In the genomic region with DNA sequence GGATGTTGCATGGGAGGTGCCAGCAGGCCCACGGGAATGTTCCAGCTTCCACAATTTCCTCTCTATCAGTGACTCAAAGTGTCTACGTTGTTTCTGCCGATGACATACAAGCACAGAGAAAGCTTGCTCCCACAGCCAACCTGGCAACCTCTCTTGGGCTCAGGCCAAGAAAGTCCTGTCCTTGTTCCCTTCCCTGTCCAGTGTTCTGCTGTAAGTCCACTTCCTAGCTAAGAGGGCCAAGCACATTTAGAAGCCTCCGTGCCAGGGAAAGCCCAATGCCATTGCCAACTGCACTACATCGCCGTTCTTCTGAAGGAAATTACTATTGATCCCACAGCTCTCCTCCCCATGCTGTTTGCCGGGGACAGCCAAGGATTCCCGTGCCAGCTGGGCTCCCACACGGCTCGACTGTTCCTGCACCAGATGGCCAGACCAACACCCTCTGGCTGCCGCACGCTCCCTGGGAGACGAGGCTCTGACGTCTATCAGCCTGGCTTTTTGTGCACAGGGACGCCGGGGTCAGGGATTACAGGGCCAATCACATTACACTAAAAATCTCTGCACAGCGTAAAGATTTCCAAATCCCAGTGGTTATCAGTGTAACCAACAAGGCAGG, we compare ENCODE assay signal across 10 cellular contexts.
DNase-seq lines count a peak whose midpoint lies in the region; ATAC-seq and TF ChIP-seq lines count a peak whose summit lies in the region.
"Had no signal": no experiment of that assay in that cellular context is flagged by ENCODE, and none has a peak within 500 bp of the region (broad histone marks: within the 10 kb centered on the region; RNA-seq: fewer than 3 reads in every experiment).

No MANE protein-coding gene starts in this region.

- H3K9ac ChIP-seq in skeletal muscle tissue (ENCODE audit: low read depth in 1 of 3, low read length in 3 of 3) = peak overlapping the region in 1 of 3 donors; percentile 45
- H3K9ac ChIP-seq: neural progenitor cell had no signal

- no peak overlapping the region for H3K4me3 ChIP-seq in right atrium auricular region
- H3K4me3 ChIP-seq in skeletal muscle tissue (ENCODE audit: low read length in 3 of 3) = peak overlapping the region; percentile 11 to 41 (median 14)
- H3K4me3 ChIP-seq: neural progenitor cell, upper lobe of left lung had no signal

- no peak overlapping the region; the same call in 1 of the 2 replicates for H3K4me3 Mint-ChIP-seq in HFFc6
- H3K4me3 Mint-ChIP-seq in activated T-cell treated with anti-CD3 and anti-CD28 coated beads, Interleukin-2, amount 50 U/mL, for 24 hours = no peak overlapping the region
- H3K4me3 Mint-ChIP-seq: neural progenitor cell had no signal

- H3K4me1 Mint-ChIP-seq in HFFc6 (ENCODE audit: low read depth) = peaks cover 41% of the 10 kb centered on the region
- H3K4me1 Mint-ChIP-seq in activated T-cell treated with anti-CD3 and anti-CD28 coated beads, Interleukin-2, amount 50 U/mL, for 24 hours (ENCODE audit: low read depth) = peaks cover 34% of the 10 kb centered on the region

- DNase-seq in HFFc6 = peak; percentile 33
- DNase-seq in amygdala (lab: John Stamatoyannopoulos, UW) = peak in 52 of 56 donors; percentile 3 to 78 (median 42)
- DNase-seq in right atrium auricular region (ENCODE audit: low spot score) = peak; percentile 90
- no peak for DNase-seq in NCI-H1048 (lab: John Stamatoyannopoulos, UW)
- no peak for DNase-seq in H4 (ENCODE audit: low spot score)
- no peak for DNase-seq in activated T-cell treated with anti-CD3 and anti-CD28 coated beads, Interleukin-2, amount 50 U/mL, for 24 hours

- H3K27ac ChIP-seq in right atrium auricular region (peak overlapping the region; percentile 58 to 67), skeletal muscle tissue (ENCODE audit: low read depth, low read length) (no peak overlapping the region)
- H3K27ac ChIP-seq: neural progenitor cell, upper lobe of left lung had no signal

- peaks cover 0 to 40% of the 10 kb centered on the region in 2 donors for H3K4me1 ChIP-seq in right atrium auricular region
- H3K4me1 ChIP-seq in skeletal muscle tissue (ENCODE audit: control insufficient read depth in 3 of 3, insufficient read depth in 3 of 3, low read length in 3 of 3) = peaks cover 7 to 15% (median 13%) of the 10 kb centered on the region in 3 donors

- no peaks in the 10 kb centered on the region for H3K27me3 Mint-ChIP-seq in HFFc6 (ENCODE audit: insufficient read depth)
- peaks cover 63% of the 10 kb centered on the region for H3K27me3 Mint-ChIP-seq in activated T-cell treated with anti-CD3 and anti-CD28 coated beads, Interleukin-2, amount 50 U/mL, for 24 hours

- no peaks in the 10 kb centered on the region for H3K36me3 ChIP-seq in right atrium auricular region
- no peaks in the 10 kb centered on the region for H3K36me3 ChIP-seq in skeletal muscle tissue (ENCODE audit: control insufficient read depth in 3 of 3, insufficient read depth in 3 of 3, low read length in 3 of 3)
- H3K36me3 ChIP-seq: neural progenitor cell, upper lobe of left lung had no signal

- ATAC-seq in GM18502 (IDR thresholded peaks at IDR 0.05; ENCODE audit: poor library complexity, unreplicated experiment) = no peak

- H3K27me3 ChIP-seq in right atrium auricular region = no peaks in the 10 kb centered on the region
- peaks cover 0 to 20% (median 0%) of the 10 kb centered on the region in 3 donors for H3K27me3 ChIP-seq in skeletal muscle tissue (ENCODE audit: control insufficient read depth in 3 of 3, insufficient read depth in 3 of 3, low read length in 3 of 3)
- H3K27me3 ChIP-seq: neural progenitor cell, upper lobe of left lung had no signal

- peaks cover 0 to 4% of the 10 kb centered on the region in 2 donors for H3K9me3 ChIP-seq in right atrium auricular region
- no peaks in the 10 kb centered on the region for H3K9me3 ChIP-seq in skeletal muscle tissue (ENCODE audit: control insufficient read depth in 3 of 3, low read length in 3 of 3)
- H3K9me3 ChIP-seq: upper lobe of left lung had no signal

- TF ChIP-seq CTCF in HFFc6 (IDR thresholded peaks at IDR 0.05) (no peak), right atrium auricular region (IDR thresholded peaks at IDR 0.05) (no peak)

- H3K9me3 Mint-ChIP-seq in HFFc6 = no peaks in the 10 kb centered on the region
- no peaks in the 10 kb centered on the region for H3K9me3 Mint-ChIP-seq in activated T-cell treated with anti-CD3 and anti-CD28 coated beads, Interleukin-2, amount 50 U/mL, for 24 hours

- peak overlapping the region; percentile 73 for H3K27ac Mint-ChIP-seq in HFFc6
- H3K27ac Mint-ChIP-seq in activated T-cell treated with anti-CD3 and anti-CD28 coated beads, Interleukin-2, amount 50 U/mL, for 24 hours = no peak overlapping the region
- H3K27ac Mint-ChIP-seq: neural progenitor cell had no signal

- no peaks in the 10 kb centered on the region for H3K36me3 Mint-ChIP-seq in HFFc6 (ENCODE audit: low read depth)
- H3K36me3 Mint-ChIP-seq in activated T-cell treated with anti-CD3 and anti-CD28 coated beads, Interleukin-2, amount 50 U/mL, for 24 hours (ENCODE audit: low read depth) = no peaks in the 10 kb centered on the region

Comparison
In these comparisons a context has a peak if more than half of its experiments do, and no peak if none do; other contexts are left out.
1. DNase-seq: peak in HFFc6 (single experiment), amygdala (52 of 56) and right atrium auricular region (single experiment); none in NCI-H1048 (single experiment), H4 (single experiment) and activated T-cell treated with anti-CD3 and anti-CD28 coated beads, Interleukin-2, amount 50 U/mL, for 24 hours (single experiment).
2. H3K4me3 ChIP-seq: peak in skeletal muscle tissue (3 of 3); none in right atrium auricular region (0 of 2).